Comparison of ENCODE assay signal across 16 cellular contexts in the genomic region with DNA sequence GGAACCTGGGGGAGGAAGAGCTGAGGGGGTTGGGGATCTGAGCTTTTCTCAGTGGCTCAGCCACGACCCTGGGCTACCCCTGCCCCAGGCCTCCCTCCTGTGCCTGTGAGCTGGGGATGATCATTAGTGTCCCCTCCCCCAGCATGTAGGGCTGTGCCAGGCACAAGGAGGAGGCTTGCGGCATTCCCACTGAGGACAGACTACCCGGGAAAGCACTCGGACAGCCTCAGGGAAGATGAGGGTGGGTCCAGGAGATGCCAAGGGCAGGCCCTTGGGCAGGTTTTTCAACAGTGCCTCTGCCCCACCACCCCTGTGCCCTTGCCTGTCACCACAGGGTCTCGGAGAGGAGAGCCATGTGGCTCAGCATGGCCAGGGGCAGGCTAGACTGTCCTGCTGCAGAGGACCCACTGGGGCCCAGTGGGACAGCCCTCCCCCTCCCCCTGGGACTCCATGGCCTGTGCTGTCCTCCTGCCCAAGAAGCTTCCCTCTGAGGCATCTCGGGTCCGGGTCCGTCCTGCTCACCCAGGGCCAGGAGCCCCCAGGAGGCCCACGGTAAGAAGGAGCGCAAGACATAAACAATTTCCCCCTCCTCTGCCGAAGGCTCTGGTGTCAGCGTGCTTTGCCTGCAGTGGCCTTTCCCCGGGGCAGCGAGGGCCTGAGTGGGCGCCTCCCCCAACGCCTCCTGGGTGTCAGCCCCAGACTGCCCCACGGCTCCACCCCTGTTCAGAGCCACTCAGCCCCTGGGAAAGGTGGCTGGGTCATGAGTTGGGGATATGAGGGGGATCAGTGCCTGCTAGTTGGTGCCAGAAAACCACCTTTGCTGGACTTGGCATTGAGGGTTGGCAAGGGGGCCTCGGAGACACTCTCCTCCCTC.
A peak's percentile ranks its signal among the peaks of the same experiment; 100 is the strongest.
DNase-seq lines count a peak whose midpoint lies in the region; ATAC-seq and TF ChIP-seq lines count a peak whose summit lies in the region.
"Had no signal": no experiment of that assay in that cellular context is flagged by ENCODE, and none has a peak within 500 bp of the region (broad histone marks: within the 10 kb centered on the region; RNA-seq: fewer than 3 reads in every experiment).

No MANE protein-coding gene starts in this region.

- DNase-seq in activated CD4-positive, CD25-positive, alpha-beta regulatory T cell treated with anti-CD3 and anti-CD28 coated beads, Interleukin-2, amount 50 U/mL, for 72 hours, result peak; percentile 33
- no peak for DNase-seq in activated CD4-positive, CD25-positive, alpha-beta regulatory T cell (lab: John Stamatoyannopoulos, UW)
- peak; percentile 43 for DNase-seq in RPMI8226
- DNase-seq in hepatic stellate cell (ENCODE audit: low spot score), result peak; percentile 12
- peak; percentile 25 for DNase-seq in stimulated activated CD8-positive, alpha-beta memory T cell treated with anti-CD3 and anti-CD28 coated beads, Interleukin-4, amount 100 ng/mL, for 48 hours
- no peak for DNase-seq in mucosa of gallbladder (ENCODE audit: low spot score)
- no peak for DNase-seq in brain microvascular endothelial cell
- DNase-seq: cerebellar nuclear complex, esophagus squamous epithelium, NCI-H187 treated with DMSO at 0.1 percent for 48 hours, NCI-H82, SK-N-SH, testis had no signal

- H3K4me3 ChIP-seq in brain microvascular endothelial cell (ENCODE audit: low read depth, low read length), result no peak overlapping the region
- H3K4me3 ChIP-seq: esophagus squamous epithelium, testis had no signal

- no peak overlapping the region for H3K27ac ChIP-seq in brain microvascular endothelial cell
- H3K27ac ChIP-seq: 22Rv1, esophagus squamous epithelium, testis had no signal

- no peaks in the 10 kb centered on the region for H3K27me3 ChIP-seq in brain microvascular endothelial cell (replicated peaks)
- H3K27me3 ChIP-seq: esophagus squamous epithelium, testis had no signal

- ATAC-seq in GM19452 (IDR thresholded peaks at IDR 0.05; ENCODE audit: unreplicated experiment), result no peak
- ATAC-seq: activated CD4-positive, CD25-positive, alpha-beta regulatory T cell treated with anti-CD3 and anti-CD28 coated beads, Interleukin-2, amount 50 U/mL, for 24 hours had no signal

- TF ChIP-seq CTCF in brain microvascular endothelial cell (IDR thresholded peaks at IDR 0.05; ENCODE audit: low read depth, low read length, missing control alignments), result no peak

- H3K36me3 ChIP-seq in brain microvascular endothelial cell (replicated peaks), result no peaks in the 10 kb centered on the region
- H3K36me3 ChIP-seq: esophagus squamous epithelium had no signal

- in situ Hi-C loops in brain microvascular endothelial cell (cut with HindIII; ENCODE audit: low pct_ligation_motif_present, low sequenced_read_pairs), result no loop called here

Comparison
In these comparisons a context has a peak if more than half of its experiments do, and no peak if none do; other contexts are left out.
1. DNase-seq: peak in activated CD4-positive, CD25-positive, alpha-beta regulatory T cell treated with anti-CD3 and anti-CD28 coated beads, Interleukin-2, amount 50 U/mL, for 72 hours (single experiment), RPMI8226 (single experiment), hepatic stellate cell (single experiment) and stimulated activated CD8-positive, alpha-beta memory T cell treated with anti-CD3 and anti-CD28 coated beads, Interleukin-4, amount 100 ng/mL, for 48 hours (single experiment); none in activated CD4-positive, CD25-positive, alpha-beta regulatory T cell (0 of 4), mucosa of gallbladder (single experiment) and brain microvascular endothelial cell (single experiment).